ENCODE assay signal across 26 cellular contexts in the genomic region with DNA sequence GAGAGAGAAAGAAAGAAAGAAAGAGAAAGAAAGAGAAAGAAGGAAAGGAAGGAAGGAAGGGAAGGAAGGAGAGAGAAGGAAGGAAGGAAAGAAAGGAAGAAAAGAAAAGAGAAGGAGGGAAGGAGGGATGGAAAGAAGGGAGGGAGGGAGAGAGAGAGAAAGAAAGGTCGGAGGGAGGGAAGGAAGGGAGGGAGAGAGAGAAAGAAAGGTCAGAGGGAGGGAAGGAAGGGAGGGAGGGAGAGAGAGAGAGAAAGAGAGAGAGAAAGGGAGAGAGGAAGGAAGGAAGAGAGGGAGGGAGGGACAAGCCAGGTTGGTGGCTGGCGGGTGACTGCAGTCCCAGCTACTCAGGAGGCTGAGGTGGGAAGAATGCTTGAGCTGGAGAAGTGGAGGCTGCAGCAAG.
"Had no signal": no experiment of that assay in that cellular context is flagged by ENCODE, and none has a peak within 500 bp of the region (broad histone marks: within the 10 kb centered on the region; RNA-seq: fewer than 3 reads in every experiment).

No MANE protein-coding gene starts in this region.

- H3K27me3 ChIP-seq: right atrium auricular region had no signal

- H3K27ac Mint-ChIP-seq: activated naive CD4-positive, alpha-beta T cell treated with anti-CD3 and anti-CD28 coated beads, Interleukin-2, amount 10 ng/mL, durations not matched to agents 7 days and 5 days; neural progenitor cell had no signal

- ATAC-seq: gastroesophageal sphincter; heart left ventricle; left lobe of liver; stimulated activated naive CD8-positive, alpha-beta T cell treated with anti-CD3 and anti-CD28 coated beads, Interleukin-15, Interleukin-2, amounts not matched to agents 100 U/mL and 50 U/mL, for 24 hours had no signal

- H3K4me3 ChIP-seq: esophagus muscularis mucosa, gastroesophageal sphincter, heart left ventricle, lung, neural progenitor cell, prostate gland, right atrium auricular region, tibial nerve, uterus had no signal

- FAIRE-seq: astrocyte, bronchial epithelial cell, endothelial cell of umbilical vein, kidney had no signal

- H3K36me3 ChIP-seq: esophagus muscularis mucosa, gastroesophageal sphincter, heart left ventricle, neural progenitor cell, prostate gland, right atrium auricular region, tibial nerve, uterus had no signal

- H3K9me3 ChIP-seq: esophagus muscularis mucosa, gastroesophageal sphincter, heart left ventricle, prostate gland, right atrium auricular region, tibial nerve, uterus had no signal

- H2AFZ ChIP-seq: neural progenitor cell had no signal

- DNase-seq: activated CD4-positive, CD25-positive, alpha-beta regulatory T cell treated with anti-CD3 and anti-CD28 coated beads, Interleukin-2, amount 50 U/mL, for 72 hours; activated CD8-positive, alpha-beta memory T cell treated with anti-CD3 and anti-CD28 coated beads for 24 hours; activated CD8-positive, alpha-beta memory T cell treated with anti-CD3 and anti-CD28 coated beads, Interleukin-2, amount 50 U/mL, for 48 hours; activated effector memory CD4-positive, alpha-beta T cell treated with Interleukin-2 at 50 U/mL for 16 hours; activated naive CD4-positive, alpha-beta T cell treated with anti-CD3 and anti-CD28 coated beads, Interleukin-2, amount 10 ng/mL, durations not matched to agents 7 days and 5 days; activated T-cell treated with anti-CD3 and anti-CD28 coated beads, Interleukin-2, amount 50 U/mL, for 48 hours; effector CD8-positive, alpha-beta T cell; heart left ventricle; kidney; midbrain; stimulated activated naive CD8-positive, alpha-beta T cell treated with anti-CD3 and anti-CD28 coated beads, Interleukin-15, Interleukin-2, amounts not matched to agents 100 U/mL and 50 U/mL, for 24 hours; substantia nigra; T-helper 1 cell; T1000; uterus had no signal

- H3K4me3 Mint-ChIP-seq: activated naive CD4-positive, alpha-beta T cell treated with anti-CD3 and anti-CD28 coated beads, Interleukin-2, amount 10 ng/mL, durations not matched to agents 7 days and 5 days had no signal

- H3K4me1 ChIP-seq: prostate gland, uterus had no signal

- H3K4me2 ChIP-seq: neural progenitor cell had no signal

- H3K9ac ChIP-seq: neural progenitor cell had no signal

- H3K27ac ChIP-seq: esophagus muscularis mucosa, gastroesophageal sphincter, heart left ventricle, neural progenitor cell, prostate gland, right atrium auricular region, tibial nerve, uterus had no signal
